Comparison of ENCODE assay signal across 8 cellular contexts in the genomic region with DNA sequence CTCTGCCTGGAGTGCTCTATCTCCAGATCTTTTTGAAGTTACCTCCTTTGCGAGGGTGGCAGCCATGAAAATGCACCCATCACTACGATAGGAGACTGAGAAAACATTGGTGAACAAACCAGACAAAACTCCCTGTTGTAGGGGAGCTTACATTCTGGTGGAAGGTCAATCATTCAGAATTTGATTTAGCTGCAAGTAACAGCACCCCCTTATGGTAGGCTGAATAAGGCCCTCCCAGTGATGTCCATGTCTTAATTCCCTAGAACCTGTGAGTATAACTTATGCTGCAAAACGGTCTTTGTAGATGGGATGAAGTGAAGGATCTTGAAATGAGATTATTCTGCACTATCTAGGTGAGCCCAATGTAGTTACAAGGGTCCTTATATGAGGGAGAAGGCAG.
DNase-seq lines count a peak whose midpoint lies in the region; ATAC-seq and TF ChIP-seq lines count a peak whose summit lies in the region.

No MANE protein-coding gene starts in this region.

- TF ChIP-seq CTCF in RWPE2 (IDR thresholded peaks at IDR 0.05; ENCODE audit: poor library complexity, severe bottlenecking) = peak; percentile 56

- ATAC-seq in HG02678 (IDR thresholded peaks at IDR 0.05; ENCODE audit: unreplicated experiment) = peak; percentile 26
- ATAC-seq in RWPE2 (ENCODE audit: low read depth) = no peak; the same call in 2 of the 3 replicates

- DNase-seq in NCI-H1436 treated with DMSO at 0.1 percent for 48 hours (lab: John Stamatoyannopoulos, UW) = peak; percentile 1
- no peak for DNase-seq in NCI-H1436 (lab: John Stamatoyannopoulos, UW)
- DNase-seq in RWPE2 (ENCODE audit: low spot score) = no peak
- peak; percentile 28 for DNase-seq in glomerular visceral epithelial cell (ENCODE audit: extremely low spot score)
- no peak for DNase-seq in activated gamma-delta T cell treated with Interleukin-2 at 50 U/mL for 16 hours
- DNase-seq in stimulated activated CD4-positive, alpha-beta T cell treated with anti-CD3 and anti-CD28 coated beads, Interleukin-4, amount 100 ng/mL, for 1 hour = no peak
- DNase-seq in pons (ENCODE audit: low spot score) = no peak

- no peak overlapping the region for H3K27ac ChIP-seq in RWPE2 (ENCODE audit: poor library complexity, severe bottlenecking)

- no peak overlapping the region for H3K4me3 ChIP-seq in RWPE2 (ENCODE audit: severe bottlenecking)

- H3K36me3 ChIP-seq in RWPE2 (ENCODE audit: low read depth) = no peaks in the 10 kb centered on the region

- no peaks in the 10 kb centered on the region for H3K9me3 ChIP-seq in RWPE2 (ENCODE audit: severe bottlenecking)

- no peaks in the 10 kb centered on the region for H3K27me3 ChIP-seq in RWPE2 (ENCODE audit: insufficient read depth, poor library complexity, severe bottlenecking)

- no peaks in the 10 kb centered on the region for H3K4me1 ChIP-seq in RWPE2 (ENCODE audit: insufficient read depth, poor library complexity, severe bottlenecking)

Comparison
In these comparisons a context has a peak if more than half of its experiments do, and no peak if none do; other contexts are left out.
1. DNase-seq: peak in NCI-H1436 treated with DMSO at 0.1 percent for 48 hours (single experiment) and glomerular visceral epithelial cell (single experiment); none in NCI-H1436 (single experiment), RWPE2 (single experiment), activated gamma-delta T cell treated with Interleukin-2 at 50 U/mL for 16 hours (single experiment), stimulated activated CD4-positive, alpha-beta T cell treated with anti-CD3 and anti-CD28 coated beads, Interleukin-4, amount 100 ng/mL, for 1 hour (single experiment) and pons (single experiment).